Comparison of ENCODE assay signal across 1 cellular context in genomic region chr11:103108933-103109817, GRCh38.
A peak's percentile ranks its signal among the peaks of the same experiment; 100 is the strongest.
TF ChIP-seq lines count a peak whose summit lies in the region.

A gene with protein sequence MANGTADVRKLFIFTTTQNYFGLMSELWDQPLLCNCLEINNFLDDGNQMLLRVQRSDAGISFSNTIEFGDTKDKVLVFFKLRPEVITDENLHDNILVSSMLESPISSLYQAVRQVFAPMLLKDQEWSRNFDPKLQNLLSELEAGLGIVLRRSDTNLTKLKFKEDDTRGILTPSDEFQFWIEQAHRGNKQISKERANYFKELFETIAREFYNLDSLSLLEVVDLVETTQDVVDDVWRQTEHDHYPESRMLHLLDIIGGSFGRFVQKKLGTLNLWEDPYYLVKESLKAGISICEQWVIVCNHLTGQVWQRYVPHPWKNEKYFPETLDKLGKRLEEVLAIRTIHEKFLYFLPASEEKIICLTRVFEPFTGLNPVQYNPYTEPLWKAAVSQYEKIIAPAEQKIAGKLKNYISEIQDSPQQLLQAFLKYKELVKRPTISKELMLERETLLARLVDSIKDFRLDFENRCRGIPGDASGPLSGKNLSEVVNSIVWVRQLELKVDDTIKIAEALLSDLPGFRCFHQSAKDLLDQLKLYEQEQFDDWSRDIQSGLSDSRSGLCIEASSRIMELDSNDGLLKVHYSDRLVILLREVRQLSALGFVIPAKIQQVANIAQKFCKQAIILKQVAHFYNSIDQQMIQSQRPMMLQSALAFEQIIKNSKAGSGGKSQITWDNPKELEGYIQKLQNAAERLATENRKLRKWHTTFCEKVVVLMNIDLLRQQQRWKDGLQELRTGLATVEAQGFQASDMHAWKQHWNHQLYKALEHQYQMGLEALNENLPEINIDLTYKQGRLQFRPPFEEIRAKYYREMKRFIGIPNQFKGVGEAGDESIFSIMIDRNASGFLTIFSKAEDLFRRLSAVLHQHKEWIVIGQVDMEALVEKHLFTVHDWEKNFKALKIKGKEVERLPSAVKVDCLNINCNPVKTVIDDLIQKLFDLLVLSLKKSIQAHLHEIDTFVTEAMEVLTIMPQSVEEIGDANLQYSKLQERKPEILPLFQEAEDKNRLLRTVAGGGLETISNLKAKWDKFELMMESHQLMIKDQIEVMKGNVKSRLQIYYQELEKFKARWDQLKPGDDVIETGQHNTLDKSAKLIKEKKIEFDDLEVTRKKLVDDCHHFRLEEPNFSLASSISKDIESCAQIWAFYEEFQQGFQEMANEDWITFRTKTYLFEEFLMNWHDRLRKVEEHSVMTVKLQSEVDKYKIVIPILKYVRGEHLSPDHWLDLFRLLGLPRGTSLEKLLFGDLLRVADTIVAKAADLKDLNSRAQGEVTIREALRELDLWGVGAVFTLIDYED (N-terminal part only) (plus strand): TSS chr11:103109426. CDS start chr11:103109575, 149 bp downstream.

TF ChIP-seq in HEK293, 187 proteins besides CTCF, POLR2A, EP300 and RAD21 (continued from another document and continues in another):
- TF ChIP-seq PRDM2 (tag by site-specific recombination; IDR thresholded peaks at IDR 0.05; ENCODE audit: borderline replicate concordance) (no peak), ZNF596 (tag by site-specific recombination; IDR thresholded peaks at IDR 0.05) (no peak), ZNF239 (tag by site-specific recombination; IDR thresholded peaks at IDR 0.05) (no peak), ZNF624 (tag by site-specific recombination; IDR thresholded peaks at IDR 0.05) (no peak), ZNF549 (tag by site-specific recombination; IDR thresholded peaks at IDR 0.05) (no peak), SP2 (tag by site-specific recombination; IDR thresholded peaks at IDR 0.05) (peak; percentile 25; the same call in 1 of the 2 replicates), ZNF350 (tag by site-specific recombination; IDR thresholded peaks at IDR 0.05) (no peak), RBAK (tag by site-specific recombination; IDR thresholded peaks at IDR 0.05) (no peak), PRDM1 (tag by site-specific recombination; IDR thresholded peaks at IDR 0.05) (no peak; the same call in 1 of the 2 replicates), ZNF776 (tag by site-specific recombination; IDR thresholded peaks at IDR 0.05; ENCODE audit: borderline replicate concordance) (no peak), ZNF311 (tag by site-specific recombination; IDR thresholded peaks at IDR 0.05; ENCODE audit: borderline replicate concordance) (no peak), ZNF398 (tag by site-specific recombination; IDR thresholded peaks at IDR 0.05) (no peak; the same call in 1 of the 2 replicates), ZBTB1 (tag by site-specific recombination; IDR thresholded peaks at IDR 0.05) (no peak), GLIS1 (tag by site-specific recombination; IDR thresholded peaks at IDR 0.05) (no peak), ZNF146 (tag by site-specific recombination; IDR thresholded peaks at IDR 0.05) (no peak), ZNF121 (tag by site-specific recombination; IDR thresholded peaks at IDR 0.05) (no peak), ZNF558 (tag by site-specific recombination; IDR thresholded peaks at IDR 0.05) (no peak), GLI2 (tag by site-specific recombination; IDR thresholded peaks at IDR 0.05; ENCODE audit: borderline replicate concordance, low read depth) (no peak), ZNF704 (tag by site-specific recombination; IDR thresholded peaks at IDR 0.05) (no peak), ZFP69B (tag by site-specific recombination; IDR thresholded peaks at IDR 0.05) (no peak), GLIS2 (tag by site-specific recombination; IDR thresholded peaks at IDR 0.05) (no peak), TCF7L2 (IDR thresholded peaks at IDR 0.05; ENCODE audit: borderline replicate concordance, low read depth, low read length) (no peak), MZF1 (tag by site-specific recombination; IDR thresholded peaks at IDR 0.05; ENCODE audit: borderline replicate concordance) (no peak; the same call in 1 of the 2 replicates), AEBP2 (tag by site-specific recombination; IDR thresholded peaks at IDR 0.05; ENCODE audit: borderline replicate concordance) (no peak), ZNF658 (tag by site-specific recombination; IDR thresholded peaks at IDR 0.05) (no peak), ZNF837 (tag by site-specific recombination; IDR thresholded peaks at IDR 0.05) (no peak), ZSCAN16 (tag by site-specific recombination; IDR thresholded peaks at IDR 0.05) (no peak), ZNF211 (tag by site-specific recombination; IDR thresholded peaks at IDR 0.05; ENCODE audit: low read depth) (no peak), ZNF510 (tag by site-specific recombination; IDR thresholded peaks at IDR 0.05; ENCODE audit: insufficient replicate concordance) (no peak), ZNF560 (tag by site-specific recombination; IDR thresholded peaks at IDR 0.05; ENCODE audit: borderline replicate concordance) (no peak)
- TF ChIP-seq, protein P1, sequence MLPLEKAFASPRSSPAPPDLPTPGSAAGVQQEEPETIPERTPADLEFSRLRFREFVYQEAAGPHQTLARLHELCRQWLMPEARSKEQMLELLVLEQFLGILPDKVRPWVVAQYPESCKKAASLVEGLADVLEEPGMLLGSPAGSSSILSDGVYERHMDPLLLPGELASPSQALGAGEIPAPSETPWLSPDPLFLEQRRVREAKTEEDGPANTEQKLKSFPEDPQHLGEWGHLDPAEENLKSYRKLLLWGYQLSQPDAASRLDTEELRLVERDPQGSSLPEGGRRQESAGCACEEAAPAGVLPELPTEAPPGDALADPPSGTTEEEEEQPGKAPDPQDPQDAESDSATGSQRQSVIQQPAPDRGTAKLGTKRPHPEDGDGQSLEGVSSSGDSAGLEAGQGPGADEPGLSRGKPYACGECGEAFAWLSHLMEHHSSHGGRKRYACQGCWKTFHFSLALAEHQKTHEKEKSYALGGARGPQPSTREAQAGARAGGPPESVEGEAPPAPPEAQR (tag by site-specific recombination; IDR thresholded peaks at IDR 0.05): no peak
- TF ChIP-seq, protein P2, sequence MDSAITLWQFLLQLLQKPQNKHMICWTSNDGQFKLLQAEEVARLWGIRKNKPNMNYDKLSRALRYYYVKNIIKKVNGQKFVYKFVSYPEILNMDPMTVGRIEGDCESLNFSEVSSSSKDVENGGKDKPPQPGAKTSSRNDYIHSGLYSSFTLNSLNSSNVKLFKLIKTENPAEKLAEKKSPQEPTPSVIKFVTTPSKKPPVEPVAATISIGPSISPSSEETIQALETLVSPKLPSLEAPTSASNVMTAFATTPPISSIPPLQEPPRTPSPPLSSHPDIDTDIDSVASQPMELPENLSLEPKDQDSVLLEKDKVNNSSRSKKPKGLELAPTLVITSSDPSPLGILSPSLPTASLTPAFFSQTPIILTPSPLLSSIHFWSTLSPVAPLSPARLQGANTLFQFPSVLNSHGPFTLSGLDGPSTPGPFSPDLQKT (IDR thresholded peaks at IDR 0.05; ENCODE audit: borderline replicate concordance, low read depth, low read length): no peak
- TF ChIP-seq, protein P3, sequence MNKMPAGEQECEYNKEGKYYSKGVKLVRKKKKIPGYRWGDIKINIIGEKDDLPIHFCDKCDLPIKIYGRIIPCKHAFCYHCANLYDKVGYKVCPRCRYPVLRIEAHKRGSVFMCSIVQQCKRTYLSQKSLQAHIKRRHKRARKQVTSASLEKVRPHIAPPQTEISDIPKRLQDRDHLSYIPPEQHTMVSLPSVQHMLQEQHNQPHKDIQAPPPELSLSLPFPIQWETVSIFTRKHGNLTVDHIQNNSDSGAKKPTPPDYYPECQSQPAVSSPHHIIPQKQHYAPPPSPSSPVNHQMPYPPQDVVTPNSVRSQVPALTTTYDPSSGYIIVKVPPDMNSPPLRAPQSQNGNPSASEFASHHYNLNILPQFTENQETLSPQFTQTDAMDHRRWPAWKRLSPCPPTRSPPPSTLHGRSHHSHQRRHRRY (tag by site-specific recombination; IDR thresholded peaks at IDR 0.05): no peak
- TF ChIP-seq, protein P4, sequence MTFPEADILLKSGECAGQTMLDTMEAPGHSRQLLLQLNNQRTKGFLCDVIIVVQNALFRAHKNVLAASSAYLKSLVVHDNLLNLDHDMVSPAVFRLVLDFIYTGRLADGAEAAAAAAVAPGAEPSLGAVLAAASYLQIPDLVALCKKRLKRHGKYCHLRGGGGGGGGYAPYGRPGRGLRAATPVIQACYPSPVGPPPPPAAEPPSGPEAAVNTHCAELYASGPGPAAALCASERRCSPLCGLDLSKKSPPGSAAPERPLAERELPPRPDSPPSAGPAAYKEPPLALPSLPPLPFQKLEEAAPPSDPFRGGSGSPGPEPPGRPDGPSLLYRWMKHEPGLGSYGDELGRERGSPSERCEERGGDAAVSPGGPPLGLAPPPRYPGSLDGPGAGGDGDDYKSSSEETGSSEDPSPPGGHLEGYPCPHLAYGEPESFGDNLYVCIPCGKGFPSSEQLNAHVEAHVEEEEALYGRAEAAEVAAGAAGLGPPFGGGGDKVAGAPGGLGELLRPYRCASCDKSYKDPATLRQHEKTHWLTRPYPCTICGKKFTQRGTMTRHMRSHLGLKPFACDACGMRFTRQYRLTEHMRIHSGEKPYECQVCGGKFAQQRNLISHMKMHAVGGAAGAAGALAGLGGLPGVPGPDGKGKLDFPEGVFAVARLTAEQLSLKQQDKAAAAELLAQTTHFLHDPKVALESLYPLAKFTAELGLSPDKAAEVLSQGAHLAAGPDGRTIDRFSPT (tag by site-specific recombination; IDR thresholded peaks at IDR 0.05): no peak
- TF ChIP-seq, protein P5, sequence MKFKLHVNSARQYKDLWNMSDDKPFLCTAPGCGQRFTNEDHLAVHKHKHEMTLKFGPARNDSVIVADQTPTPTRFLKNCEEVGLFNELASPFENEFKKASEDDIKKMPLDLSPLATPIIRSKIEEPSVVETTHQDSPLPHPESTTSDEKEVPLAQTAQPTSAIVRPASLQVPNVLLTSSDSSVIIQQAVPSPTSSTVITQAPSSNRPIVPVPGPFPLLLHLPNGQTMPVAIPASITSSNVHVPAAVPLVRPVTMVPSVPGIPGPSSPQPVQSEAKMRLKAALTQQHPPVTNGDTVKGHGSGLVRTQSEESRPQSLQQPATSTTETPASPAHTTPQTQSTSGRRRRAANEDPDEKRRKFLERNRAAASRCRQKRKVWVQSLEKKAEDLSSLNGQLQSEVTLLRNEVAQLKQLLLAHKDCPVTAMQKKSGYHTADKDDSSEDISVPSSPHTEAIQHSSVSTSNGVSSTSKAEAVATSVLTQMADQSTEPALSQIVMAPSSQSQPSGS (tag by site-specific recombination; IDR thresholded peaks at IDR 0.05; ENCODE audit: low read depth): no peak
